17 cellular contexts compared by ENCODE assay signal in genomic region chr4:178953447-178954120, GRCh38.
"Had no signal": no experiment of that assay in that cellular context is flagged by ENCODE, and none has a peak within 500 bp of the region (broad histone marks: within the 10 kb centered on the region; RNA-seq: fewer than 3 reads in every experiment).

No MANE protein-coding gene starts in this region.

- H3K4me3 Mint-ChIP-seq: dendritic cell treated with granulocyte-macrophage colony-stimulating factor and Interleukin-4, amounts not matched to agents 40 ng/mL and 50 ng/mL, for 4 days; immature natural killer cell; naive thymus-derived CD4-positive, alpha-beta T cell; nephron progenitor cell had no signal

- H3K27me3 Mint-ChIP-seq: dendritic cell treated with granulocyte-macrophage colony-stimulating factor and Interleukin-4, amounts not matched to agents 40 ng/mL and 50 ng/mL, for 4 days; naive thymus-derived CD4-positive, alpha-beta T cell had no signal

- DNase-seq: esophagus squamous epithelium; foreskin fibroblast; glutamatergic neuron; immature natural killer cell; kidney; left cardiac atrium; left ventricle myocardium inferior; naive thymus-derived CD4-positive, alpha-beta T cell; nephron progenitor cell; sigmoid colon; stimulated activated CD4-positive, alpha-beta T cell treated with anti-CD3 and anti-CD28 coated beads, Interleukin-2, amount 100 ng/mL, for 24 hours; stimulated activated CD4-positive, alpha-beta T cell treated with anti-CD3 and anti-CD28 coated beads, Interleukin-4, amount 100 ng/mL, for 4 hours; stimulated activated naive CD4-positive, alpha-beta T cell; thyroid gland had no signal

- FAIRE-seq: colon, kidney had no signal

- H3K27ac Mint-ChIP-seq: dendritic cell treated with granulocyte-macrophage colony-stimulating factor and Interleukin-4, amounts not matched to agents 40 ng/mL and 50 ng/mL, for 4 days; immature natural killer cell; naive thymus-derived CD4-positive, alpha-beta T cell; nephron progenitor cell had no signal

- ATAC-seq: gastroesophageal sphincter; left cardiac atrium; naive thymus-derived CD4-positive, alpha-beta T cell had no signal

- H3K4me1 Mint-ChIP-seq: immature natural killer cell; naive thymus-derived CD4-positive, alpha-beta T cell; nephron progenitor cell had no signal
